ENCODE assay signal across 18 cellular contexts in genomic region chr5:175860531-175861045, GRCh38. TPM values are rescaled to one million over a fixed set of nuclear protein-coding genes. Genes with fewer than 3 reads are reported as not detected.
A peak's percentile ranks its signal among the peaks of the same experiment; 100 is the strongest.
DNase-seq lines count a peak whose midpoint lies in the region; ATAC-seq, FAIRE-seq and TF ChIP-seq lines count a peak whose summit lies in the region.
"Had no signal": no experiment of that assay in that cellular context is flagged by ENCODE, and none has a peak within 500 bp of the region (broad histone marks: within the 10 kb centered on the region; RNA-seq: fewer than 3 reads in every experiment).

No MANE protein-coding gene starts in this region.

- H3K23ac ChIP-seq in H1 (ENCODE audit: insufficient read length) = no peak overlapping the region
- no peak overlapping the region for H3K23ac ChIP-seq in mesendoderm (ENCODE audit: low read length)

- intact Hi-C loops in body of pancreas (cut with DNase I) = no loop called here

- H2AK5ac ChIP-seq in H1 (ENCODE audit: low read depth, low read length) (no peak overlapping the region), mesendoderm (ENCODE audit: low read length) (no peak overlapping the region)

- no peak overlapping the region for H2BK20ac ChIP-seq in H1 (ENCODE audit: low read length)

- H3K36me3 ChIP-seq in BLaER1 = no peaks in the 10 kb centered on the region
- no peaks in the 10 kb centered on the region for H3K36me3 ChIP-seq in HEK293 (ENCODE audit: control insufficient read depth in 2 of 2, insufficient read depth in 1 of 2, low read length in 2 of 2)
- no peaks in the 10 kb centered on the region for H3K36me3 ChIP-seq in H1 (ENCODE audit: control insufficient read depth in 2 of 4, insufficient read depth in 4 of 4, low read length in 3 of 4)
- H3K36me3 ChIP-seq in body of pancreas (replicated peaks in 1 of 2; ENCODE audit: insufficient read depth in 1 of 2, low read depth in 2 of 2) = no peaks in the 10 kb centered on the region
- H3K36me3 ChIP-seq in mesendoderm (ENCODE audit: control insufficient read depth, insufficient read depth, low read length) = no peaks in the 10 kb centered on the region

- H2AFZ ChIP-seq in H1 (ENCODE audit: low read length) = no peak overlapping the region

- no peaks in the 10 kb centered on the region for H3K79me2 ChIP-seq in H1 (ENCODE audit: control insufficient read depth in 1 of 2, insufficient read depth in 2 of 2, low read length in 2 of 2)
- no peaks in the 10 kb centered on the region for H3K79me2 ChIP-seq in mesendoderm (ENCODE audit: control insufficient read depth, insufficient read depth, low read length)

- H3K4me1 ChIP-seq in A549 = peaks cover 97% of the 10 kb centered on the region
- H3K4me1 ChIP-seq in BLaER1 = peaks cover 59% of the 10 kb centered on the region
- no peaks in the 10 kb centered on the region for H3K4me1 ChIP-seq in HEK293 (ENCODE audit: control insufficient read depth, insufficient read depth, low read length)
- peaks cover 0 to 3% (median 0%) of the 10 kb centered on the region in 4 experiments; a peak in 2 of 7 replicates for H3K4me1 ChIP-seq in H1 (replicated peaks in 1 of 4; ENCODE audit: control insufficient read depth in 3 of 4, insufficient read depth in 4 of 4, low read length in 3 of 4)
- H3K4me1 ChIP-seq in body of pancreas = no peaks in the 10 kb centered on the region
- no peaks in the 10 kb centered on the region for H3K4me1 ChIP-seq in mesendoderm (ENCODE audit: control insufficient read depth, low read depth, low read length)

- H3K9me3 ChIP-seq in A549 (0 out of 3 replicates have a peak, but pooled peaks cover 2% of the 10 kb centered on the region), BLaER1 (no peaks in the 10 kb centered on the region), HEK293 (ENCODE audit: control insufficient read depth, insufficient read depth, low read depth, low read length) (no peaks in the 10 kb centered on the region), H1 (ENCODE audit: insufficient read depth in 2 of 2, low read depth in 1 of 2, low read length in 1 of 2) (no peaks in the 10 kb centered on the region), body of pancreas (no peaks in the 10 kb centered on the region)

- no peak overlapping the region for H3K56ac ChIP-seq in H1 (replicated peaks; ENCODE audit: insufficient read length, low read depth, low read length)
- H3K56ac ChIP-seq in mesendoderm (ENCODE audit: low read length) = no peak overlapping the region

- H3K4ac ChIP-seq in H1 (replicated peaks; ENCODE audit: insufficient read length, low read depth, low read length) (no peak overlapping the region), mesendoderm (ENCODE audit: low read depth, low read length) (no peak overlapping the region)

- H3K27me3 ChIP-seq in BLaER1 (no peaks in the 10 kb centered on the region), H1 (replicated peaks in 1 of 4; ENCODE audit: control insufficient read depth in 3 of 4, extremely low read depth in 1 of 4, insufficient read depth in 3 of 4, low read length in 3 of 4) (no peaks in the 10 kb centered on the region), body of pancreas (no peaks in the 10 kb centered on the region), mesendoderm (ENCODE audit: insufficient read depth, low read length, poor library complexity) (no peaks in the 10 kb centered on the region)

- H2BK5ac ChIP-seq in H1 (ENCODE audit: low read depth, low read length) = no peak overlapping the region
- H2BK5ac ChIP-seq in mesendoderm (ENCODE audit: low read length) = no peak overlapping the region

- H3K27me3 Mint-ChIP-seq in stimulated activated naive CD8-positive, alpha-beta T cell treated with anti-CD3 and anti-CD28 coated beads, Interleukin-15, amount 100 ng/mL, for 72 hours = no peaks in the 10 kb centered on the region

- FAIRE-seq in A549 (lab: Jason Lieb, UNC) = no peak
- no peak for FAIRE-seq in H1 (lab: Jason Lieb, UNC)

- H2BK12ac ChIP-seq in H1 (ENCODE audit: low read depth, low read length) = no peak overlapping the region

- TF ChIP-seq RAD21 in A549 (conservative IDR thresholded peaks at IDR 0.05 in 1 of 2, IDR thresholded peaks at IDR 0.05 in 1 of 2) (no peak), H1 (IDR thresholded peaks at IDR 0.05 in 1 of 2, conservative IDR thresholded peaks at IDR 0.05 in 1 of 2; ENCODE audit: low read depth in 2 of 2, low read length in 2 of 2) (no peak)

- H4K8ac ChIP-seq in H1 (ENCODE audit: extremely low read depth, insufficient read depth, low read length) (no peak overlapping the region), mesendoderm (ENCODE audit: low read depth, low read length) (no peak overlapping the region)

- no peaks in the 10 kb centered on the region for H3K9me3 Mint-ChIP-seq in stimulated activated naive CD8-positive, alpha-beta T cell treated with anti-CD3 and anti-CD28 coated beads, Interleukin-15, amount 100 ng/mL, for 72 hours
- H3K9me3 Mint-ChIP-seq: CD8-positive, alpha-beta T cell; H9; HFFc6 had no signal

- H3K9ac ChIP-seq in BLaER1 (no peak overlapping the region), H1 (replicated peaks in 1 of 4; ENCODE audit: extremely low read depth in 1 of 4, low read depth in 3 of 4, low read length in 3 of 4) (no peak overlapping the region), mesendoderm (ENCODE audit: low read length) (no peak overlapping the region)
- H3K9ac ChIP-seq: KMS-11 had no signal

- TF ChIP-seq EP300 in A549 (IDR thresholded peaks at IDR 0.05) (no peak), H1 (IDR thresholded peaks at IDR 0.05; ENCODE audit: borderline replicate concordance in 1 of 2, low read depth in 2 of 2, low read length in 2 of 2) (no peak)

- H2BK120ac ChIP-seq in H1 (replicated peaks; ENCODE audit: low read depth, low read length) (no peak overlapping the region), mesendoderm (ENCODE audit: low read depth, low read length) (no peak overlapping the region)

- no peak overlapping the region for H3K27ac Mint-ChIP-seq in stimulated activated naive CD8-positive, alpha-beta T cell treated with anti-CD3 and anti-CD28 coated beads, Interleukin-15, amount 100 ng/mL, for 72 hours
- H3K27ac Mint-ChIP-seq: CD8-positive, alpha-beta T cell; HFFc6 had no signal

- ATAC-seq in A549 (peak; percentile 1 to 11; a peak in 2 of 6 replicates), body of pancreas (no peak)
- ATAC-seq in stimulated activated naive CD8-positive, alpha-beta T cell treated with anti-CD3 and anti-CD28 coated beads, Interleukin-15, amount 100 ng/mL, for 72 hours = no peak
- ATAC-seq: CD8-positive, alpha-beta T cell had no signal

- H3K18ac ChIP-seq in H1 (ENCODE audit: extremely low read depth, low read length) (no peak overlapping the region), mesendoderm (ENCODE audit: low read length) (no peak overlapping the region)

- H3K27ac ChIP-seq in A549 (peak overlapping the region; percentile 97 to 99), BLaER1 (no peak overlapping the region), HEK293 (ENCODE audit: extremely low read depth, low read depth, low read length) (no peak overlapping the region), H1 (ENCODE audit: low read depth, low read length) (no peak overlapping the region), body of pancreas (no peak overlapping the region), mesendoderm (ENCODE audit: low read depth, low read length) (no peak overlapping the region)
- H3K27ac ChIP-seq: KMS-11 had no signal

- no peaks in the 10 kb centered on the region for H3K79me1 ChIP-seq in H1 (ENCODE audit: low read depth, low read length)
- no peaks in the 10 kb centered on the region for H3K79me1 ChIP-seq in mesendoderm (ENCODE audit: low read length)

- CTCF ChIA-PET in A549 (lab: Yijun Ruan, JAX) (interaction anchor here (0.6 to 6.6 kb wide), 6 partner anchors 12 to 130 kb away, joined by 3 to 38 read pairs (median 3); partner anchors contain the start of gene CPLX2), HEK293 (lab: Yijun Ruan, JAX) (no interaction called here), H1 (lab: Charles Lee; ENCODE audit: partially characterized antibody) (interaction anchor here (0.8 to 6.9 kb wide), 7 partner anchors 13 to 131 kb away, joined by 3 to 35 read pairs (median 5); no protein-coding TSS in a partner anchor)

- no peak overlapping the region for H2BK15ac ChIP-seq in H1 (ENCODE audit: low read length)
- no peak overlapping the region for H2BK15ac ChIP-seq in mesendoderm (replicated peaks; ENCODE audit: low read depth)

- no peak overlapping the region for H3K4me3 Mint-ChIP-seq in stimulated activated naive CD8-positive, alpha-beta T cell treated with anti-CD3 and anti-CD28 coated beads, Interleukin-15, amount 100 ng/mL, for 72 hours
- H3K4me3 Mint-ChIP-seq: CD8-positive, alpha-beta T cell; H9; HFFc6 had no signal

- H3K4me1 Mint-ChIP-seq in stimulated activated naive CD8-positive, alpha-beta T cell treated with anti-CD3 and anti-CD28 coated beads, Interleukin-15, amount 100 ng/mL, for 72 hours = no peaks in the 10 kb centered on the region

- H3K14ac ChIP-seq in H1 (ENCODE audit: insufficient read length) = no peak overlapping the region

- H3K4me3 ChIP-seq in A549 (no peak overlapping the region), BLaER1 (no peak overlapping the region), HEK293 (ENCODE audit: low read depth, low read length) (no peak overlapping the region), H1 (ENCODE audit: extremely low read depth in 1 of 4, insufficient read depth in 2 of 4, low read depth in 3 of 4, low read length in 4 of 4) (no peak overlapping the region), body of pancreas (no peak overlapping the region), mesendoderm (ENCODE audit: low read length) (no peak overlapping the region)

- H4K5ac ChIP-seq in H1 (ENCODE audit: insufficient read length, low read depth, low read length) (no peak overlapping the region), mesendoderm (ENCODE audit: low read length) (no peak overlapping the region)

- TF ChIP-seq CTCF in A549 (IDR thresholded peaks at IDR 0.05) (no peak), HEK293 (tag by site-specific recombination; IDR thresholded peaks at IDR 0.05) (no peak), H1 (IDR thresholded peaks at IDR 0.05; ENCODE audit: control extremely low read depth in 1 of 3, insufficient read depth in 1 of 3, low read depth in 1 of 3, low read length in 3 of 3) (no peak), body of pancreas (IDR thresholded peaks at IDR 0.05) (no peak)

- TF ChIP-seq POLR2A in A549 (IDR thresholded peaks at IDR 0.05; ENCODE audit: low read length) = no peak
- no peak for TF ChIP-seq POLR2A in H1 (IDR thresholded peaks at IDR 0.05; ENCODE audit: control extremely low read depth in 1 of 2, low read depth in 2 of 2, low read length in 2 of 2)
- TF ChIP-seq POLR2A in body of pancreas (IDR thresholded peaks at IDR 0.05) = no peak

- H4K20me1 ChIP-seq in BLaER1 = no peaks in the 10 kb centered on the region
- H4K20me1 ChIP-seq in H1 (replicated peaks in 1 of 2; ENCODE audit: control insufficient read depth in 1 of 2, insufficient read depth in 2 of 2, low read length in 2 of 2) = peaks cover 0 to 4% of the 10 kb centered on the region in 2 experiments

- no peak overlapping the region for H4K91ac ChIP-seq in H1 (replicated peaks; ENCODE audit: insufficient read length, low read length)

- no peaks in the 10 kb centered on the region for H3K23me2 ChIP-seq in H1 (ENCODE audit: low read depth, low read length)

- peak in 1 of 2 experiments; percentile 53 for DNase-seq in A549 (ENCODE audit: low read depth in 1 of 2, low spot score in 1 of 2)
- no peak for DNase-seq in H1 (ENCODE audit: low read depth in 1 of 2, low spot score in 2 of 2)
- DNase-seq in body of pancreas = no peak
- DNase-seq in mesendoderm = no peak
- no peak for DNase-seq in stimulated activated naive CD8-positive, alpha-beta T cell treated with anti-CD3 and anti-CD28 coated beads, Interleukin-15, amount 100 ng/mL, for 72 hours
- DNase-seq: AML-193; CD8-positive, alpha-beta T cell; DMS 273 treated with DMSO at 0.1 percent for 48 hours; GF-D8; GOT3; H9; HFFc6 had no signal

- POLR2A ChIA-PET in A549 (lab: Yijun Ruan, JAX) = interaction anchor here (0.6 kb wide), 1 partner anchor 375 kb away, joined by 3 read pairs; no protein-coding TSS in a partner anchor
- POLR2A ChIA-PET in HEK293 (lab: Yijun Ruan, JAX) = no interaction called here
- POLR2A ChIA-PET in H1 (lab: Charles Lee; ENCODE audit: partially characterized antibody) = no interaction called here

- peak overlapping the region; percentile 58 for H3K4me2 ChIP-seq in A549
- peak overlapping the region; percentile 73 for H3K4me2 ChIP-seq in BLaER1
- no peak overlapping the region for H3K4me2 ChIP-seq in H1 (ENCODE audit: insufficient read depth in 1 of 2, low read depth in 2 of 2, low read length in 2 of 2)
- H3K4me2 ChIP-seq in mesendoderm (ENCODE audit: low read length) = no peak overlapping the region
- H3K4me2 ChIP-seq: KMS-11 had no signal

RNA-seq across cellular contexts. Expression of gene CPLX2, which starts 10.8 kb away (rescaled TPM):
- 365 and 415 TPM in 2 replicates for polyA plus RNA-seq in A549 (2011; rRNA removed)
- 262 and 269 TPM in 2 replicates for polyA plus RNA-seq in A549 (2012; cell fraction: cytosol; rRNA removed)
- 257 and 259 TPM in 2 replicates for polyA plus RNA-seq in A549 (2012; cell fraction: nucleus; rRNA removed)
- 360 to 395 TPM (median 360 TPM) in 3 replicates for polyA plus RNA-seq in A549 (2017; fragmentation: RNase III; extraction: RNeasy Plus Mini Kit Qiagen cat#74134 plus additional on column Dnase treatment)
- polyA minus RNA-seq in A549 (2011; rRNA and poly(A)+ RNA removed) = 372 and 391 TPM in 2 replicates
- 0.32 and 0.42 TPM in 2 replicates for total RNA-seq in H1 (2021; fragmentation: NEBNext Ultra II Directional; extraction: Animal tissue kit (Norgen Biotek cat#: 25700))
- 0.28 and 0.35 TPM in 2 replicates for polyA plus RNA-seq in H1 (2011; rRNA removed)
- polyA plus RNA-seq in H1 (2011; cell fraction: cytosol; rRNA removed) = 0.40 TPM
- polyA plus RNA-seq in H1 (2011; cell fraction: nucleus; rRNA removed) = 0.24 TPM
- polyA plus RNA-seq in H1 (2012, experiment 1 of 2) = 0.39 to 1.3 TPM (median 0.99 TPM) in 4 replicates
- polyA plus RNA-seq in H1 (2012, experiment 2 of 2) = 0.55 TPM
- 0.14 TPM for polyA plus RNA-seq in H1 (2013, experiment 1 of 2)
- polyA plus RNA-seq in H1 (2013, experiment 2 of 2) = 0.18 TPM
- 0.32 and 0.37 TPM in 2 replicates for polyA minus RNA-seq in H1 (2011; rRNA and poly(A)+ RNA removed)
- not detected for polyA minus RNA-seq in H1 (2011; cell fraction: cytosol; rRNA and poly(A)+ RNA removed)
- not detected for polyA minus RNA-seq in H1 (2011; cell fraction: nucleus; rRNA and poly(A)+ RNA removed)
- 10 to 100 TPM; 10.9 to 11.9 TPM for total RNA-seq in body of pancreas
- 0.06 TPM for polyA plus RNA-seq in mesendoderm (2013, experiment 1 of 2)
- polyA plus RNA-seq in mesendoderm (2013, experiment 2 of 2) = 0.08 TPM
- total RNA-seq: A172; CD8-positive, alpha-beta T cell; Daoy; HFFc6; LHCN-M2 had no signal

Comparison
In these comparisons a context has a peak if more than half of its experiments do, and no peak if none do; other contexts are left out.
1. ATAC-seq: peak in A549 (2 of 2); none in body of pancreas (single experiment) and stimulated activated naive CD8-positive, alpha-beta T cell treated with anti-CD3 and anti-CD28 coated beads, Interleukin-15, amount 100 ng/mL, for 72 hours (single experiment).
2. H3K27ac ChIP-seq: peak in A549 (2 of 2); none in BLaER1 (single experiment), HEK293 (single experiment), H1 (single experiment), body of pancreas (0 of 4) and mesendoderm (single experiment).
3. H3K4me2 ChIP-seq: peak in A549 (single experiment) and BLaER1 (single experiment); none in H1 (0 of 2) and mesendoderm (single experiment).